18 cellular contexts compared by ENCODE assay signal in genomic region chr16:31213342-31213741, GRCh38. TPM values are rescaled to one million over a fixed set of nuclear protein-coding genes. Genes with fewer than 3 reads are reported as not detected.
"Had no signal": no experiment of that assay in that cellular context is flagged by ENCODE, and none has a peak within 500 bp of the region (broad histone marks: within the 10 kb centered on the region; RNA-seq: fewer than 3 reads in every experiment).

No MANE protein-coding gene starts in this region.

- ATAC-seq: activated CD4-positive, CD25-positive, alpha-beta regulatory T cell treated with anti-CD3 and anti-CD28 coated beads, Interleukin-2, amount 50 U/mL, for 24 hours; stimulated activated naive CD8-positive, alpha-beta T cell treated with anti-CD3 and anti-CD28 coated beads, Interleukin-15, amount 100 ng/mL, for 72 hours had no signal

- H3K4me3 Mint-ChIP-seq: T-helper 2 cell treated with Interferon-gamma antibody and Interleukin-4, amounts not matched to agents 5 μg/mL and 100 μg/mL, for 36 hours had no signal

- DNase-seq: activated CD4-positive, alpha-beta T cell treated with anti-CD3 and anti-CD28 coated beads, Interleukin-2, amount 50 U/mL, for 1 hour; activated CD8-positive, alpha-beta memory T cell treated with anti-CD3 and anti-CD28 coated beads for 24 hours; activated naive CD4-positive, alpha-beta T cell treated with Interleukin-2 at 50 U/mL for 16 hours; hippocampal formation; kidney; left ventricle myocardium inferior; small intestine; stimulated activated naive CD8-positive, alpha-beta T cell treated with anti-CD3 and anti-CD28 coated beads, Interleukin-15, amount 100 ng/mL, for 72 hours; SW 1271; upper lobe of left lung had no signal

- H3K27ac Mint-ChIP-seq: activated T-helper 1 cell treated with anti-CD3 and anti-CD28 coated beads, Interleukin-12 subunit alpha, Interleukin-12 subunit beta, Interleukin-2, Interleukin-4 antibody, amounts not matched to agents 30 ng/mL and 10 ng/mL and 1 ng/mL, durations not matched to agents 14 hours and 24 hours and 36 hours; stimulated activated naive CD8-positive, alpha-beta T cell treated with anti-CD3 and anti-CD28 coated beads, Interleukin-15, amount 100 ng/mL, for 72 hours; T-helper 2 cell treated with Interferon-gamma antibody and Interleukin-4, amounts not matched to agents 5 μg/mL and 100 μg/mL, for 36 hours had no signal

- H3K9me3 ChIP-seq: esophagus muscularis mucosa, left ventricle myocardium inferior, neutrophil, upper lobe of left lung had no signal

- H3K4me3 ChIP-seq: esophagus muscularis mucosa, left ventricle myocardium inferior, upper lobe of left lung had no signal

- H3K36me3 ChIP-seq: esophagus muscularis mucosa, left ventricle myocardium inferior, neutrophil, upper lobe of left lung had no signal

- H3K9me3 Mint-ChIP-seq: activated T-helper 1 cell treated with anti-CD3 and anti-CD28 coated beads, Interleukin-12 subunit alpha, Interleukin-12 subunit beta, Interleukin-2, Interleukin-4 antibody, amounts not matched to agents 30 ng/mL and 10 ng/mL and 1 ng/mL, durations not matched to agents 14 hours and 24 hours and 36 hours; stimulated activated naive CD8-positive, alpha-beta T cell treated with anti-CD3 and anti-CD28 coated beads, Interleukin-15, amount 100 ng/mL, for 72 hours; T-helper 2 cell treated with Interferon-gamma antibody and Interleukin-4, amounts not matched to agents 5 μg/mL and 100 μg/mL, for 36 hours had no signal

- H3K27ac ChIP-seq: esophagus muscularis mucosa, left ventricle myocardium inferior, neutrophil, upper lobe of left lung had no signal

RNA-seq across cellular contexts. Expression of gene TRIM72, which starts 0.6 kb away (rescaled TPM):
- total RNA-seq: astrocyte, glomerular endothelial cell had no signal

RNA-seq across cellular contexts. Expression of gene PYDC1, which starts 3.6 kb away (rescaled TPM):
- total RNA-seq: activated T-helper 1 cell treated with anti-CD3 and anti-CD28 coated beads, Interleukin-12 subunit alpha, Interleukin-12 subunit beta, Interleukin-2, Interleukin-4 antibody, amounts not matched to agents 30 ng/mL and 10 ng/mL and 1 ng/mL, durations not matched to agents 14 hours and 24 hours and 36 hours; astrocyte; esophagus muscularis mucosa; glomerular endothelial cell; kidney; left ventricle myocardium inferior; mesenteric fat pad; upper lobe of left lung had no signal
- polyA plus RNA-seq: small intestine had no signal
